10 cellular contexts compared by ENCODE assay signal in the genomic region with DNA sequence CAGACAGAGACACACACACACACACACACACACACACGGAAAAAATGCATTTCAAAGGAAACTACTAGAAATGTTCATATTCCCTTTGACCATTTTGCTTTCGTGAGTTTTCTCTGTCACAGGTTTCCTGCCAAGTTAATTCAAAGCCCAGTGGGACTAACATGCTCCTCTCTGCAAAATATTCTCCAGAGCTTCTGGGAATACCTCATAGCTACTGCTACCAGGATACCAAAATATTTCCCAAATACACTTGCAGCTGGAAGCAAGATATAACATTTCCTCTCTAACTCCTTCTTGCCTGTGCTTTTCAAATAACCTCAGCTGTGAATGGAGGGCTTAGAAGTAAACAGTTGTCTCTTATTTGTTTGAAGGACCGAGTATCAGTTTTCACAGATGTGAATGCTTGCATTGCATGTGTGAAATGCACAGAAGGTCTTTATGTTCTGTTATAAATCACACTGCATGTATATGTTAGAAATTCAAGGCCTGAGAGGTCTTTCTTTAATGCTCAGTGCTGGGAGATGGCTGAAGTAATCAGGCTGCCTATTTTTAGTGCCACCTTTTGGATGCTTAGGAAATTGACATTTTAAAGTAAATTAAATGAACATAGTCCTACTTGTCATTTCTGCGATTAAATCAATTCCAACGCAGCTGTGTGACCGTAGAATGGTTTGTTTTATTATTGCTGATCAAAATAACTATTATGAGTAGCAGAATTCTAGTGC. TPM values are rescaled to one million over a fixed set of nuclear protein-coding genes. Genes with fewer than 3 reads are reported as not detected.
DNase-seq lines count a peak whose midpoint lies in the region; ATAC-seq and TF ChIP-seq lines count a peak whose summit lies in the region.
"Had no signal": no experiment of that assay in that cellular context is flagged by ENCODE, and none has a peak within 500 bp of the region (broad histone marks: within the 10 kb centered on the region; RNA-seq: fewer than 3 reads in every experiment).

No MANE protein-coding gene starts in this region.

- H3K27me3 Mint-ChIP-seq in CD8-positive, alpha-beta T cell (ENCODE audit: low read depth): no peaks in the 10 kb centered on the region
- H3K27me3 Mint-ChIP-seq in nephron progenitor cell (ENCODE audit: low read depth, poor library complexity): no peaks in the 10 kb centered on the region
- H3K27me3 Mint-ChIP-seq in T-helper 2 cell treated with Interferon-gamma antibody and Interleukin-4, amounts not matched to agents 5 μg/mL and 100 μg/mL, for 36 hours (ENCODE audit: low read depth): no peaks in the 10 kb centered on the region

- H3K36me3 ChIP-seq in CD8-positive, alpha-beta T cell (ENCODE audit: insufficient read depth, low read length): peaks cover 54% of the 10 kb centered on the region
- H3K36me3 ChIP-seq in Loucy (ENCODE audit: insufficient read depth, low read length): peaks cover 73% of the 10 kb centered on the region
- peaks cover 45 to 49% of the 10 kb centered on the region in 2 donors for H3K36me3 ChIP-seq in thyroid gland

- CTCF ChIA-PET in CD8-positive, alpha-beta T cell (lab: Charles Lee): interaction anchor here (0.8 to 1.5 kb wide), 5 partner anchors 34 to 156 kb away, joined by 3 to 7 read pairs (median 3); no protein-coding TSS in a partner anchor

- no peak overlapping the region for H3K27ac Mint-ChIP-seq in CD8-positive, alpha-beta T cell
- H3K27ac Mint-ChIP-seq in nephron progenitor cell: peak overlapping the region; percentile 62
- H3K27ac Mint-ChIP-seq in T-helper 2 cell treated with Interferon-gamma antibody and Interleukin-4, amounts not matched to agents 5 μg/mL and 100 μg/mL, for 36 hours: no peak overlapping the region

- WGBS in thyroid gland, 2 donors: 70 to 73% methylated on average over 6 of the region's 6 CpGs

- no peaks in the 10 kb centered on the region for H3K9me2 ChIP-seq in Loucy (replicated peaks; ENCODE audit: low read depth, low read length)

- peaks cover 92% of the 10 kb centered on the region for H3K36me3 Mint-ChIP-seq in CD8-positive, alpha-beta T cell
- H3K36me3 Mint-ChIP-seq in nephron progenitor cell (ENCODE audit: low read depth): peaks cover 52% of the 10 kb centered on the region
- peaks cover 57% of the 10 kb centered on the region for H3K36me3 Mint-ChIP-seq in T-helper 2 cell treated with Interferon-gamma antibody and Interleukin-4, amounts not matched to agents 5 μg/mL and 100 μg/mL, for 36 hours (ENCODE audit: low read depth)

- H4K20me1 ChIP-seq in Loucy (ENCODE audit: insufficient read depth, low read length, poor library complexity, severe bottlenecking): no peaks in the 10 kb centered on the region

- H3K9me3 ChIP-seq in CD8-positive, alpha-beta T cell (ENCODE audit: low read length): peaks cover 7% of the 10 kb centered on the region
- peaks cover 6% of the 10 kb centered on the region; the same call in 1 of the 2 replicates for H3K9me3 ChIP-seq in Loucy (ENCODE audit: insufficient read depth, low read depth, low read length)
- H3K9me3 ChIP-seq in thyroid gland: no peaks in the 10 kb centered on the region

- no peaks in the 10 kb centered on the region for H3K4me1 ChIP-seq in CD8-positive, alpha-beta T cell (ENCODE audit: insufficient read depth, low read length)
- H3K4me1 ChIP-seq in Loucy (ENCODE audit: insufficient read depth, low read length, poor library complexity, severe bottlenecking): no peaks in the 10 kb centered on the region
- no peaks in the 10 kb centered on the region for H3K4me1 ChIP-seq in thyroid gland
- H3K4me1 ChIP-seq: upper lobe of left lung had no signal

- H2AFZ ChIP-seq in Loucy (ENCODE audit: low read length): no peak overlapping the region

- H3K79me2 ChIP-seq in Loucy (ENCODE audit: insufficient read depth, low read length): no peaks in the 10 kb centered on the region

- H3K9ac ChIP-seq in Loucy (ENCODE audit: low read depth, low read length, poor library complexity, severe bottlenecking): no peak overlapping the region

- H3K9me3 Mint-ChIP-seq in CD8-positive, alpha-beta T cell: peaks cover 10% of the 10 kb centered on the region
- peaks cover 27% of the 10 kb centered on the region for H3K9me3 Mint-ChIP-seq in nephron progenitor cell
- H3K9me3 Mint-ChIP-seq in T-helper 2 cell treated with Interferon-gamma antibody and Interleukin-4, amounts not matched to agents 5 μg/mL and 100 μg/mL, for 36 hours: peaks cover 5% of the 10 kb centered on the region

- TF ChIP-seq CTCF in CD8-positive, alpha-beta T cell (IDR thresholded peaks at IDR 0.05): peak; percentile 31
- TF ChIP-seq CTCF in Loucy (conservative IDR thresholded peaks at IDR 0.05; ENCODE audit: low read length) (peak; percentile 64), choroid plexus epithelial cell (conservative IDR thresholded peaks at IDR 0.05; ENCODE audit: low read depth, low read length) (peak; percentile 50), nephron progenitor cell (IDR thresholded peaks at IDR 0.05) (no peak), thyroid gland (IDR thresholded peaks at IDR 0.05) (peak in 1 of 6 experiments; percentile 7)

- no peaks in the 10 kb centered on the region for H3K27me3 ChIP-seq in CD8-positive, alpha-beta T cell (ENCODE audit: insufficient read depth, low read length)
- no peaks in the 10 kb centered on the region for H3K27me3 ChIP-seq in Loucy (ENCODE audit: insufficient read depth, low read length, poor library complexity, severe bottlenecking)
- H3K27me3 ChIP-seq in thyroid gland: no peaks in the 10 kb centered on the region
- H3K27me3 ChIP-seq: upper lobe of left lung had no signal

- no peaks in the 10 kb centered on the region for H3K4me1 Mint-ChIP-seq in CD8-positive, alpha-beta T cell (ENCODE audit: low read depth)
- H3K4me1 Mint-ChIP-seq in nephron progenitor cell: peaks cover 24% of the 10 kb centered on the region
- no peaks in the 10 kb centered on the region for H3K4me1 Mint-ChIP-seq in T-helper 2 cell treated with Interferon-gamma antibody and Interleukin-4, amounts not matched to agents 5 μg/mL and 100 μg/mL, for 36 hours (ENCODE audit: low read depth)

- H3F3A ChIP-seq in Loucy (ENCODE audit: low read depth): no peaks in the 10 kb centered on the region

- POLR2A ChIA-PET in CD8-positive, alpha-beta T cell (lab: Charles Lee): no interaction called here

- intact Hi-C loops in CD8-positive, alpha-beta T cell (cut with DNase I, micrococcal nuclease): loop anchor here (1.0 to 2.0 kb wide), 2 partner anchors 115 to 116 kb away; no protein-coding TSS in a partner anchor
- intact Hi-C loops in thyroid gland (cut with DNase I): no loop called here

- H3K27ac ChIP-seq in CD8-positive, alpha-beta T cell (ENCODE audit: low read depth, low read length): no peak overlapping the region
- H3K27ac ChIP-seq in thyroid gland: no peak overlapping the region
- H3K27ac ChIP-seq: upper lobe of left lung had no signal

- no peak overlapping the region for H3K4me2 ChIP-seq in Loucy (ENCODE audit: low read depth, low read length, poor library complexity, severe bottlenecking)

- no peak overlapping the region for H3K4me3 Mint-ChIP-seq in CD8-positive, alpha-beta T cell
- no peak overlapping the region for H3K4me3 Mint-ChIP-seq in nephron progenitor cell
- no peak overlapping the region for H3K4me3 Mint-ChIP-seq in T-helper 2 cell treated with Interferon-gamma antibody and Interleukin-4, amounts not matched to agents 5 μg/mL and 100 μg/mL, for 36 hours

- TF ChIP-seq POLR2A in thyroid gland (IDR thresholded peaks at IDR 0.05): no peak

- no peak for DNase-seq in CD8-positive, alpha-beta T cell
- DNase-seq in choroid plexus epithelial cell (ENCODE audit: low read depth): peak; percentile 62
- DNase-seq in nephron progenitor cell: no peak
- no peak for DNase-seq in thyroid gland
- no peak for DNase-seq in SIG-M5 treated with dmso at 0.1 percent for 504 hours (lab: John Stamatoyannopoulos, UW; ENCODE audit: unreplicated experiment)
- no peak for DNase-seq in T-helper 2 cell treated with Interferon-gamma antibody and Interleukin-4, amounts not matched to agents 5 μg/mL and 100 μg/mL, for 36 hours (ENCODE audit: low spot score)
- no peak for DNase-seq in activated CD4-positive, alpha-beta T cell treated with anti-CD3 and anti-CD28 coated beads, Interleukin-2, amount 50 U/mL, for 4 hours
- DNase-seq: small intestine, upper lobe of left lung had no signal

- no peak for ATAC-seq in CD8-positive, alpha-beta T cell

- H3K4me3 ChIP-seq in CD8-positive, alpha-beta T cell (ENCODE audit: low read depth, low read length): no peak overlapping the region
- H3K4me3 ChIP-seq in Loucy (ENCODE audit: low read length, poor library complexity, severe bottlenecking) (no peak overlapping the region), choroid plexus epithelial cell (ENCODE audit: low read depth, low read length) (no peak overlapping the region), thyroid gland (replicated peaks in 1 of 3) (no peak overlapping the region)
- H3K4me3 ChIP-seq: upper lobe of left lung had no signal

RNA-seq across cellular contexts. Expression of gene FAM209A, which starts 8.7 kb away (rescaled TPM):
- total RNA-seq in CD8-positive, alpha-beta T cell: 1 to 10 TPM; 7.4 to 7.7 TPM
- under 1 TPM in 1 of 4 donors, not detected in 3; 0.54 TPM for total RNA-seq in thyroid gland

RNA-seq across cellular contexts. Expression of gene FAM209B, which starts 17.2 kb away (rescaled TPM):
- total RNA-seq in CD8-positive, alpha-beta T cell: 1 to 10 TPM; 2.3 to 2.9 TPM
- under 1 TPM in 1 of 4 donors, not detected in 3; 0.56 TPM for total RNA-seq in thyroid gland

RNA-seq across cellular contexts. Expression of gene RTF2, which starts 47.4 kb away (rescaled TPM):
- total RNA-seq in CD8-positive, alpha-beta T cell: 10 to 100 TPM; 56.5 to 57.6 TPM
- 10 to 100 TPM; 46.1 to 68.6 (median 64.2) TPM for total RNA-seq in thyroid gland

Comparison
In these comparisons a context has a peak if more than half of its experiments do, and no peak if none do; other contexts are left out.
1. RNA of gene FAM209A, which starts 8.7 kb away (total RNA-seq): 7.4 to 7.7 TPM in CD8-positive, alpha-beta T cell; 0.54 TPM in thyroid gland; every median in the first group is over 4 times any median in the second.